In the genomic region with DNA sequence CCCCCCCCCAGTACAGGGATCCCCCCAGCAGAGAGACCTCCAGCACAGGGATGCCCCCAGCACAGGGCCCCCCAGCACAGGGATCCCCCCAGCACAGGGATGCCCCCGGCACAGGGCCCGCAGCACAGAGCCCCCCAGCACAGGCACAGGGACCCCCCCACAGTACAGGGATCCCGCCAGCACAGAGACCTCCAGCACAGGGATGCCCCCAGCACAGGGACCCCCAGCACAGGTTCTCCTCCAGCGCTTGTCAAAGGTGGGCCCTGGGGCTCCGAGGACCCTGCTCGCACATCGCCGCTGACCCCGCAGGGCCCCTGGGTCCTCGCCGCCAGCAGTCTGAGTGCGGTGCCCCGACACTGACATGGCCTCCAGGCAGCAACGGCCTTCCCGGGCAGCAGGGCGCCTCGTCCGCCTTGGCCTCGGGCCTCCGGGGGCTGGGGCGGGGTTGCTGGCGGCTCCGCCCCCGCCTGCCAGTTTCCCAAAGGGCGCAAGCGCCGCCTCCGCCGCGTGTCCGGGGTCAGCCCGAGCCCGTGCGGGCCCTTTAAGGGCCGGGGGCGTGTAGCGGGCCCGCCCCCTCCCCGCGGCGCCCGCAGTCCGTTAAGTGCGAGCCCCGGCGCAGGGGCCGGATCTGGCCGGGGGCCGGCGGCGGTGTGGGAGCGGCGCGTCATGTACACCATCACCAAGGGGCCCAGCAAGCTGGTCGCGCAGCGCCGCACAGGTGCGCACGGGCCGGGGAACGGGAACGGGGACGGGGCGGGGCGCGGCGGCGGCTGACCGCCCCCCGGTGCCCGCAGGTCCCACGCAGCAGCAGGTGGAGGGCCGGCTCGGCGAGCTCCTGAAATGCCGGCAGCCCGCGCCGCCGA, we compare ENCODE assay signal across 8 cellular contexts. TPM values are rescaled to one million over a fixed set of nuclear protein-coding genes. Genes with fewer than 3 reads are reported as not detected.
DNase-seq lines count a peak whose midpoint lies in the region; ATAC-seq and TF ChIP-seq lines count a peak whose summit lies in the region.

A gene with protein sequence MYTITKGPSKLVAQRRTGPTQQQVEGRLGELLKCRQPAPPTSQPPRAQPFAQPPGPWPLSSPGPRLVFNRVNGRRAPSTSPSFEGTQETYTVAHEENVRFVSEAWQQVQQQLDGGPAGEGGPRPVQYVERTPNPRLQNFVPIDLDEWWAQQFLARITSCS (plus strand): TSS at position 503 of the 863 bp plus-strand sequence. CDS start 164 bp downstream, at position 667.

- WGBS in liver, result 1% methylated on average over 81 of the region's 81 CpGs

- H3K27me3 ChIP-seq in liver (ENCODE audit: control insufficient read depth in 4 of 4, insufficient read depth in 4 of 4, low read length in 3 of 4), result no peaks in the 10 kb centered on the region

- peak within 1 kb of the TSS in 1 of 2 donors; percentile 90 for H3K9ac ChIP-seq in liver (ENCODE audit: low read depth in 1 of 2, low read length in 2 of 2)

- DNase-seq in NCI-H1694 treated with DMSO at 0.1 percent for 48 hours (lab: John Stamatoyannopoulos, UW) (peak; percentile 10), NCI-H1694 (lab: John Stamatoyannopoulos, UW) (no peak), NCI-H460 (ENCODE audit: extremely low read depth, low read depth) (peak; percentile 74), dermis blood vessel endothelial cell (peak; percentile 61)
- DNase-seq in activated CD4-positive, alpha-beta T cell treated with anti-CD3 and anti-CD28 coated beads for 48 hours, result peak; percentile 81
- peak; percentile 75 for DNase-seq in stimulated activated CD4-positive, alpha-beta T cell treated with anti-CD3 and anti-CD28 coated beads, Interleukin-4, amount 100 ng/mL, for 1 hour

- peak within 1 kb of the TSS; percentile 66 to 95 (median 73) for H3K4me3 ChIP-seq in liver (ENCODE audit: low read depth in 1 of 3, low read length in 3 of 3)

- no peaks in the 10 kb centered on the region for H3K9me3 ChIP-seq in liver (ENCODE audit: control insufficient read depth in 4 of 4, low read length in 3 of 4)

- no peak for TF ChIP-seq CTCF in liver (IDR thresholded peaks at IDR 0.05; ENCODE audit: low read depth, low read length, missing input control)

- TF ChIP-seq RAD21 in liver (IDR thresholded peaks at IDR 0.05), result peak in 1 of 2 donors; percentile 14

- peaks cover 0 to 1% (median 0%) of the 10 kb centered on the region in 4 donors for H3K36me3 ChIP-seq in liver (ENCODE audit: control insufficient read depth in 4 of 4, insufficient read depth in 3 of 4, low read depth in 1 of 4, low read length in 3 of 4)

- H3K27ac ChIP-seq in liver (ENCODE audit: low read depth in 1 of 2, low read length in 2 of 2), result peak within 1 kb of the TSS; percentile 65 to 89

- peak; percentile 56 for ATAC-seq in HG02885 (IDR thresholded peaks at IDR 0.05; ENCODE audit: poor library complexity, unreplicated experiment)

- H3K4me1 ChIP-seq in liver (ENCODE audit: control insufficient read depth in 4 of 4, insufficient read depth in 4 of 4, low read length in 3 of 4), result peaks cover 27 to 65% (median 41%) of the 10 kb centered on the region in 4 donors

TF ChIP-seq in liver, 16 proteins besides CTCF, POLR2A, EP300 and RAD21:
- TF ChIP-seq TAF1 (conservative IDR thresholded peaks at IDR 0.05), result no peak
- no peak for TF ChIP-seq NR2F2 (IDR thresholded peaks at IDR 0.05)
- TF ChIP-seq FOXA1 (IDR thresholded peaks at IDR 0.05), result peak; percentile 19
- TF ChIP-seq, protein P1, sequence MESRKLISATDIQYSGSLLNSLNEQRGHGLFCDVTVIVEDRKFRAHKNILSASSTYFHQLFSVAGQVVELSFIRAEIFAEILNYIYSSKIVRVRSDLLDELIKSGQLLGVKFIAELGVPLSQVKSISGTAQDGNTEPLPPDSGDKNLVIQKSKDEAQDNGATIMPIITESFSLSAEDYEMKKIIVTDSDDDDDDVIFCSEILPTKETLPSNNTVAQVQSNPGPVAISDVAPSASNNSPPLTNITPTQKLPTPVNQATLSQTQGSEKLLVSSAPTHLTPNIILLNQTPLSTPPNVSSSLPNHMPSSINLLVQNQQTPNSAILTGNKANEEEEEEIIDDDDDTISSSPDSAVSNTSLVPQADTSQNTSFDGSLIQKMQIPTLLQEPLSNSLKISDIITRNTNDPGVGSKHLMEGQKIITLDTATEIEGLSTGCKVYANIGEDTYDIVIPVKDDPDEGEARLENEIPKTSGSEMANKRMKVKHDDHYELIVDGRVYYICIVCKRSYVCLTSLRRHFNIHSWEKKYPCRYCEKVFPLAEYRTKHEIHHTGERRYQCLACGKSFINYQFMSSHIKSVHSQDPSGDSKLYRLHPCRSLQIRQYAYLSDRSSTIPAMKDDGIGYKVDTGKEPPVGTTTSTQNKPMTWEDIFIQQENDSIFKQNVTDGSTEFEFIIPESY (IDR thresholded peaks at IDR 0.05), result no peak
- TF ChIP-seq, protein P2, sequence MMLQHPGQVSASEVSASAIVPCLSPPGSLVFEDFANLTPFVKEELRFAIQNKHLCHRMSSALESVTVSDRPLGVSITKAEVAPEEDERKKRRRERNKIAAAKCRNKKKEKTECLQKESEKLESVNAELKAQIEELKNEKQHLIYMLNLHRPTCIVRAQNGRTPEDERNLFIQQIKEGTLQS (IDR thresholded peaks at IDR 0.05), result no peak
- peak; percentile 45 for TF ChIP-seq YY1 (IDR thresholded peaks at IDR 0.05)
- TF ChIP-seq, protein P3, sequence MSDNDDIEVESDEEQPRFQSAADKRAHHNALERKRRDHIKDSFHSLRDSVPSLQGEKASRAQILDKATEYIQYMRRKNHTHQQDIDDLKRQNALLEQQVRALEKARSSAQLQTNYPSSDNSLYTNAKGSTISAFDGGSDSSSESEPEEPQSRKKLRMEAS (IDR thresholded peaks at IDR 0.05), result no peak
- TF ChIP-seq EGR1 (IDR thresholded peaks at IDR 0.05; ENCODE audit: low read depth in 2 of 2), result peak in 1 of 2 donors; percentile 85
- TF ChIP-seq SP1 (IDR thresholded peaks at IDR 0.05), result peak; percentile 48
- TF ChIP-seq HNF4A (conservative IDR thresholded peaks at IDR 0.05), result no peak
- TF ChIP-seq, protein P4, sequence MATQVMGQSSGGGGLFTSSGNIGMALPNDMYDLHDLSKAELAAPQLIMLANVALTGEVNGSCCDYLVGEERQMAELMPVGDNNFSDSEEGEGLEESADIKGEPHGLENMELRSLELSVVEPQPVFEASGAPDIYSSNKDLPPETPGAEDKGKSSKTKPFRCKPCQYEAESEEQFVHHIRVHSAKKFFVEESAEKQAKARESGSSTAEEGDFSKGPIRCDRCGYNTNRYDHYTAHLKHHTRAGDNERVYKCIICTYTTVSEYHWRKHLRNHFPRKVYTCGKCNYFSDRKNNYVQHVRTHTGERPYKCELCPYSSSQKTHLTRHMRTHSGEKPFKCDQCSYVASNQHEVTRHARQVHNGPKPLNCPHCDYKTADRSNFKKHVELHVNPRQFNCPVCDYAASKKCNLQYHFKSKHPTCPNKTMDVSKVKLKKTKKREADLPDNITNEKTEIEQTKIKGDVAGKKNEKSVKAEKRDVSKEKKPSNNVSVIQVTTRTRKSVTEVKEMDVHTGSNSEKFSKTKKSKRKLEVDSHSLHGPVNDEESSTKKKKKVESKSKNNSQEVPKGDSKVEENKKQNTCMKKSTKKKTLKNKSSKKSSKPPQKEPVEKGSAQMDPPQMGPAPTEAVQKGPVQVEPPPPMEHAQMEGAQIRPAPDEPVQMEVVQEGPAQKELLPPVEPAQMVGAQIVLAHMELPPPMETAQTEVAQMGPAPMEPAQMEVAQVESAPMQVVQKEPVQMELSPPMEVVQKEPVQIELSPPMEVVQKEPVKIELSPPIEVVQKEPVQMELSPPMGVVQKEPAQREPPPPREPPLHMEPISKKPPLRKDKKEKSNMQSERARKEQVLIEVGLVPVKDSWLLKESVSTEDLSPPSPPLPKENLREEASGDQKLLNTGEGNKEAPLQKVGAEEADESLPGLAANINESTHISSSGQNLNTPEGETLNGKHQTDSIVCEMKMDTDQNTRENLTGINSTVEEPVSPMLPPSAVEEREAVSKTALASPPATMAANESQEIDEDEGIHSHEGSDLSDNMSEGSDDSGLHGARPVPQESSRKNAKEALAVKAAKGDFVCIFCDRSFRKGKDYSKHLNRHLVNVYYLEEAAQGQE (IDR thresholded peaks at IDR 0.05), result peak; percentile 33
- TF ChIP-seq RXRA (IDR thresholded peaks at IDR 0.05), result no peak
- no peak for TF ChIP-seq FOXA2 (IDR thresholded peaks at IDR 0.05)

RNA-seq across cellular contexts. Expression of the gene that starts here (rescaled TPM):
- 60.2 and 87.0 TPM in 2 replicates for total RNA-seq in NCI-H460 (2014; rRNA removed; shearing (Covaris generic))
- polyA plus RNA-seq in NCI-H460 (2014; cell fraction: nucleus; rRNA removed), result 166 and 258 TPM in 2 replicates
- 11.2 and 12.6 TPM in 2 replicates for total RNA-seq in dermis blood vessel endothelial cell
- total RNA-seq in liver, result 10 to 100 TPM; 16.3 to 45.5 TPM
- polyA plus RNA-seq in liver, result 10 to 100 TPM; 77.4 to 97.3 TPM
